ENCODE assay signal across 2 cellular contexts in the genomic region with DNA sequence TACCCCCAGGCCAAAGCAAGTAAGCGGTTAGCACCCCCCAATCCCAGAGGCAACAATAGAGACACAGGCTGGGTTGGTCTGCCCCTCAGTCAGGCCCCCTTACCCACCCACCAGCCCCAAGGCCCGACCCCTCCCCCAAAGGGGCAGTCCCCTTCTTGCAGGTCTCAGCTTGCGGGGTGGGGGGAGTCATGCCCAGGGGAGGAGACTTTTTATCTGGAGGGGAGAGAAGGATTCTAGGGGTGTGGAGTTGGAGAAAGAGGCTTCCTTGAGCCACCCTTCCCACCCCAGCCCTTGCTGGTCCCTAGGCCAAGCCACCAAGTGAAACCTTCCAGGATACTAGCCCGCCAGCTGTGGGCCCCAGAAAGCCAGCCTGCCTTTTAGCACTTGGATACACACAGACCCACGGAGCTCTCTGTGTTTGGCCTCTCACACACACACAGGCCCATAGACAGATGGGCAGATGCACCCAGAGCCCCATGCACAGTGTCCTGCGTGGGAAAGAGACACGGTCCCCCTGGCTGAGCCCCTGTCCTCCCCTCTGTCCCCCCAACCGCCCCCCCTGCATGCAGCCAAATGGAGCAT.
TF ChIP-seq lines count a peak whose summit lies in the region.

No MANE protein-coding gene starts in this region.

TF ChIP-seq in GM23338, 12 proteins besides CTCF, POLR2A, EP300 and RAD21:
- TF ChIP-seq POLR2AphosphoS5 (IDR thresholded peaks at IDR 0.05; ENCODE audit: low read depth) (0 out of 2 replicates have a peak, but pooled peaks have one; percentile 8), NANOG (IDR thresholded peaks at IDR 0.05; ENCODE audit: borderline replicate concordance) (no peak), CREB1 (CRISPR knock-in tag; IDR thresholded peaks at IDR 0.05; ENCODE audit: low read depth) (no peak)
- TF ChIP-seq, protein P1, sequence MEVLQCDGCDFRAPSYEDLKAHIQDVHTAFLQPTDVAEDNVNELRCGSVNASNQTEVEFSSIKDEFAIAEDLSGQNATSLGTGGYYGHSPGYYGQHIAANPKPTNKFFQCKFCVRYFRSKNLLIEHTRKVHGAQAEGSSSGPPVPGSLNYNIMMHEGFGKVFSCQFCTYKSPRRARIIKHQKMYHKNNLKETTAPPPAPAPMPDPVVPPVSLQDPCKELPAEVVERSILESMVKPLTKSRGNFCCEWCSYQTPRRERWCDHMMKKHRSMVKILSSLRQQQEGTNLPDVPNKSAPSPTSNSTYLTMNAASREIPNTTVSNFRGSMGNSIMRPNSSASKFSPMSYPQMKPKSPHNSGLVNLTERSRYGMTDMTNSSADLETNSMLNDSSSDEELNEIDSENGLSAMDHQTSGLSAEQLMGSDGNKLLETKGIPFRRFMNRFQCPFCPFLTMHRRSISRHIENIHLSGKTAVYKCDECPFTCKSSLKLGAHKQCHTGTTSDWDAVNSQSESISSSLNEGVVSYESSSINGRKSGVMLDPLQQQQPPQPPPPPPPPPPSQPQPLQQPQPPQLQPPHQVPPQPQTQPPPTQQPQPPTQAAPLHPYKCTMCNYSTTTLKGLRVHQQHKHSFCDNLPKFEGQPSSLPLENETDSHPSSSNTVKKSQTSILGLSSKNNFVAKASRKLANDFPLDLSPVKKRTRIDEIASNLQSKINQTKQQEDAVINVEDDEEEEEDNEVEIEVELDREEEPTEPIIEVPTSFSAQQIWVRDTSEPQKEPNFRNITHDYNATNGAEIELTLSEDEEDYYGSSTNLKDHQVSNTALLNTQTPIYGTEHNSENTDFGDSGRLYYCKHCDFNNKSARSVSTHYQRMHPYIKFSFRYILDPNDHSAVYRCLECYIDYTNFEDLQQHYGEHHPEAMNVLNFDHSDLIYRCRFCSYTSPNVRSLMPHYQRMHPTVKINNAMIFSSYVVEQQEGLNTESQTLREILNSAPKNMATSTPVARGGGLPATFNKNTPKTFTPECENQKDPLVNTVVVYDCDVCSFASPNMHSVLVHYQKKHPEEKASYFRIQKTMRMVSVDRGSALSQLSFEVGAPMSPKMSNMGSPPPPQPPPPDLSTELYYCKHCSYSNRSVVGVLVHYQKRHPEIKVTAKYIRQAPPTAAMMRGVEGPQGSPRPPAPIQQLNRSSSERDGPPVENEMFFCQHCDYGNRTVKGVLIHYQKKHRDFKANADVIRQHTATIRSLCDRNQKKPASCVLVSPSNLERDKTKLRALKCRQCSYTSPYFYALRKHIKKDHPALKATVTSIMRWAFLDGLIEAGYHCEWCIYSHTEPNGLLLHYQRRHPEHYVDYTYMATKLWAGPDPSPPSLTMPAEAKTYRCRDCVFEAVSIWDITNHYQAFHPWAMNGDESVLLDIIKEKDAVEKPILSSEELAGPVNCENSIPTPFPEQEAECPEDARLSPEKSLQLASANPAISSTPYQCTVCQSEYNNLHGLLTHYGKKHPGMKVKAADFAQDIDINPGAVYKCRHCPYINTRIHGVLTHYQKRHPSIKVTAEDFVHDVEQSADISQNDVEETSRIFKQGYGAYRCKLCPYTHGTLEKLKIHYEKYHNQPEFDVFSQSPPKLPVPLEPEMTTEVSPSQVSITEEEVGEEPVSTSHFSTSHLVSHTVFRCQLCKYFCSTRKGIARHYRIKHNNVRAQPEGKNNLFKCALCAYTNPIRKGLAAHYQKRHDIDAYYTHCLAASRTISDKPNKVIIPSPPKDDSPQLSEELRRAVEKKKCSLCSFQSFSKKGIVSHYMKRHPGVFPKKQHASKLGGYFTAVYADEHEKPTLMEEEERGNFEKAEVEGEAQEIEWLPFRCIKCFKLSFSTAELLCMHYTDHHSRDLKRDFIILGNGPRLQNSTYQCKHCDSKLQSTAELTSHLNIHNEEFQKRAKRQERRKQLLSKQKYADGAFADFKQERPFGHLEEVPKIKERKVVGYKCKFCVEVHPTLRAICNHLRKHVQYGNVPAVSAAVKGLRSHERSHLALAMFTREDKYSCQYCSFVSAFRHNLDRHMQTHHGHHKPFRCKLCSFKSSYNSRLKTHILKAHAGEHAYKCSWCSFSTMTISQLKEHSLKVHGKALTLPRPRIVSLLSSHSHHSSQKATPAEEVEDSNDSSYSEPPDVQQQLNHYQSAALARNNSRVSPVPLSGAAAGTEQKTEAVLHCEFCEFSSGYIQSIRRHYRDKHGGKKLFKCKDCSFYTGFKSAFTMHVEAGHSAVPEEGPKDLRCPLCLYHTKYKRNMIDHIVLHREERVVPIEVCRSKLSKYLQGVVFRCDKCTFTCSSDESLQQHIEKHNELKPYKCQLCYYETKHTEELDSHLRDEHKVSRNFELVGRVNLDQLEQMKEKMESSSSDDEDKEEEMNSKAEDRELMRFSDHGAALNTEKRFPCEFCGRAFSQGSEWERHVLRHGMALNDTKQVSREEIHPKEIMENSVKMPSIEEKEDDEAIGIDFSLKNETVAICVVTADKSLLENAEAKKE (CRISPR knock-in tag; IDR thresholded peaks at IDR 0.05), result no peak
- TF ChIP-seq, protein P2, sequence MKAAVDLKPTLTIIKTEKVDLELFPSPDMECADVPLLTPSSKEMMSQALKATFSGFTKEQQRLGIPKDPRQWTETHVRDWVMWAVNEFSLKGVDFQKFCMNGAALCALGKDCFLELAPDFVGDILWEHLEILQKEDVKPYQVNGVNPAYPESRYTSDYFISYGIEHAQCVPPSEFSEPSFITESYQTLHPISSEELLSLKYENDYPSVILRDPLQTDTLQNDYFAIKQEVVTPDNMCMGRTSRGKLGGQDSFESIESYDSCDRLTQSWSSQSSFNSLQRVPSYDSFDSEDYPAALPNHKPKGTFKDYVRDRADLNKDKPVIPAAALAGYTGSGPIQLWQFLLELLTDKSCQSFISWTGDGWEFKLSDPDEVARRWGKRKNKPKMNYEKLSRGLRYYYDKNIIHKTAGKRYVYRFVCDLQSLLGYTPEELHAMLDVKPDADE (IDR thresholded peaks at IDR 0.05), result no peak

TF ChIP-seq in K562, 482 proteins besides CTCF, POLR2A, EP300 and RAD21:
- TF ChIP-seq ZBTB7A (IDR thresholded peaks at IDR 0.05; ENCODE audit: borderline replicate concordance, control insufficient read depth, low read depth, low read length), result 0 out of 2 replicates have a peak, but pooled peaks have one; percentile 0
- no peak for TF ChIP-seq XRCC3 (IDR thresholded peaks at IDR 0.05)
- TF ChIP-seq NR2C2 (CRISPR knock-in tag; IDR thresholded peaks at IDR 0.05), result no peak
- TF ChIP-seq NR2C2 (tag; IDR thresholded peaks at IDR 0.05), result no peak
- no peak for TF ChIP-seq ESRRB (CRISPR knock-in tag; IDR thresholded peaks at IDR 0.05; ENCODE audit: borderline replicate concordance)
- TF ChIP-seq ZNF197 (CRISPR knock-in tag; IDR thresholded peaks at IDR 0.05; ENCODE audit: low read depth), result no peak
- no peak for TF ChIP-seq KDM5B (IDR thresholded peaks at IDR 0.05; ENCODE audit: insufficient replicate concordance, low read depth, low read length)
